21 cellular contexts compared by ENCODE assay signal in the genomic region with DNA sequence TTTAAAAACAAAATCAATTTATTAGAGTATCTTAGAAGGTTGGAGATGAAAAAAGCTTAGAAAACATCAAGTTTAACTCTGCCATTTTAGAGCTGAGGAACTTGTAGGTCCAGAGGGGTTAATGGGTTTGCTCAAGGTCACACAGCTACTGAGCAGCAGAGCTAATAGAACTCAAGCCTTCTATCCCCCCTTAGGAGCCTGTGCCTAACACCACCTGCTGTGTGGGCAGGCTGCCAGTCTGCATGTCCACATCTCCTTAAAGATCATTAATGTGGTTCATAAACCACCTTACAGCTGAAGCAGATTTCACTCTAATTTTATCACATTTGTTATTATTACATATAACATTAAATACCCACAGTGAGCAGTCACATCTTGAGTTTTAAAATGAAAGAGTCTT.
"Had no signal": no experiment of that assay in that cellular context is flagged by ENCODE, and none has a peak within 500 bp of the region (broad histone marks: within the 10 kb centered on the region; RNA-seq: fewer than 3 reads in every experiment).

No MANE protein-coding gene starts in this region.

- H3K79me2 ChIP-seq: hepatocyte had no signal

- H3K9me3 ChIP-seq: gastroesophageal sphincter, left ventricle myocardium inferior, upper lobe of left lung had no signal

- H3K4me3 Mint-ChIP-seq: activated CD4-positive, alpha-beta T cell treated with anti-CD3 and anti-CD28 coated beads, Interleukin-2, amount 10 ng/mL, durations not matched to agents 24 days and 14 days; dendritic cell treated with granulocyte-macrophage colony-stimulating factor and Interleukin-4, amounts not matched to agents 40 ng/mL and 50 ng/mL, for 4 days; effector memory CD8-positive, alpha-beta T cell; memory B cell; nephron; stimulated activated naive CD8-positive, alpha-beta T cell treated with anti-CD3 and anti-CD28 coated beads, Interleukin-15, Interleukin-2, amounts not matched to agents 100 ng/mL and 50 ng/mL, for 24 hours; WTC11 had no signal

- DNase-seq: activated CD4-positive, alpha-beta T cell treated with anti-CD3 and anti-CD28 coated beads, Interleukin-2, amount 10 ng/mL, durations not matched to agents 24 days and 14 days; activated CD8-positive, alpha-beta memory T cell treated with anti-CD3 and anti-CD28 coated beads for 24 hours; activated T-cell treated with anti-CD3 and anti-CD28 coated beads for 4 hours; amniotic stem cell; brain microvascular endothelial cell; effector memory CD8-positive, alpha-beta T cell; kidney; left ventricle myocardium inferior; stimulated activated CD4-positive, alpha-beta T cell treated with anti-CD3 and anti-CD28 coated beads, Interleukin-15, amount 100 ng/mL, for 24 hours; stimulated activated CD4-positive, alpha-beta T cell treated with anti-CD3 and anti-CD28 coated beads, Interleukin-4, amount 100 ng/mL, for 24 hours; upper lobe of left lung had no signal

- H3K36me3 Mint-ChIP-seq: activated naive CD4-positive, alpha-beta T cell treated with anti-CD3 and anti-CD28 coated beads, Interleukin-2, amount 50 U/mL, for 72 hours; memory B cell; WTC11 had no signal

- H2AFZ ChIP-seq: hepatocyte had no signal

- H3K4me3 ChIP-seq: gastroesophageal sphincter, hepatocyte, left ventricle myocardium inferior, upper lobe of left lung had no signal

- H3K9me3 Mint-ChIP-seq: activated CD4-positive, alpha-beta T cell treated with anti-CD3 and anti-CD28 coated beads, Interleukin-2, amount 10 ng/mL, durations not matched to agents 24 days and 14 days; activated naive CD4-positive, alpha-beta T cell treated with anti-CD3 and anti-CD28 coated beads, Interleukin-2, amount 50 U/mL, for 72 hours; activated T-helper 2 cell treated with anti-CD3 and anti-CD28 coated beads, Interferon-gamma antibody, Interleukin-2, Interleukin-4, amounts not matched to agents 10 μg/mL and 5 μg/mL and 100 μg/mL, durations not matched to agents 14 hours and 24 hours and 36 hours; dendritic cell treated with granulocyte-macrophage colony-stimulating factor and Interleukin-4, amounts not matched to agents 40 ng/mL and 50 ng/mL, for 4 days; effector memory CD8-positive, alpha-beta T cell; memory B cell; nephron; stimulated activated naive CD8-positive, alpha-beta T cell treated with anti-CD3 and anti-CD28 coated beads, Interleukin-15, Interleukin-2, amounts not matched to agents 100 ng/mL and 50 ng/mL, for 24 hours; WTC11 had no signal

- H3K4me2 ChIP-seq: hepatocyte had no signal

- H3K27ac ChIP-seq: brain microvascular endothelial cell, epithelial cell of prostate, gastroesophageal sphincter, hepatocyte, left ventricle myocardium inferior, upper lobe of left lung had no signal

- H3K27ac Mint-ChIP-seq: activated CD4-positive, alpha-beta T cell treated with anti-CD3 and anti-CD28 coated beads, Interleukin-2, amount 10 ng/mL, durations not matched to agents 24 days and 14 days; activated naive CD4-positive, alpha-beta T cell treated with anti-CD3 and anti-CD28 coated beads, Interleukin-2, amount 50 U/mL, for 72 hours; activated T-helper 2 cell treated with anti-CD3 and anti-CD28 coated beads, Interferon-gamma antibody, Interleukin-2, Interleukin-4, amounts not matched to agents 10 μg/mL and 5 μg/mL and 100 μg/mL, durations not matched to agents 14 hours and 24 hours and 36 hours; dendritic cell treated with granulocyte-macrophage colony-stimulating factor and Interleukin-4, amounts not matched to agents 40 ng/mL and 50 ng/mL, for 4 days; memory B cell; nephron; stimulated activated naive CD8-positive, alpha-beta T cell treated with anti-CD3 and anti-CD28 coated beads, Interleukin-15, Interleukin-2, amounts not matched to agents 100 ng/mL and 50 ng/mL, for 24 hours; WTC11 had no signal

- H3K27me3 Mint-ChIP-seq: dendritic cell treated with granulocyte-macrophage colony-stimulating factor and Interleukin-4, amounts not matched to agents 40 ng/mL and 50 ng/mL, for 4 days; effector memory CD8-positive, alpha-beta T cell; stimulated activated naive CD8-positive, alpha-beta T cell treated with anti-CD3 and anti-CD28 coated beads, Interleukin-15, Interleukin-2, amounts not matched to agents 100 ng/mL and 50 ng/mL, for 24 hours had no signal

- ATAC-seq: activated naive CD4-positive, alpha-beta T cell treated with anti-CD3 and anti-CD28 coated beads, Interleukin-2, amount 50 U/mL, for 72 hours; gastroesophageal sphincter; WTC11 had no signal

- H3K36me3 ChIP-seq: brain microvascular endothelial cell, gastroesophageal sphincter, left ventricle myocardium inferior, upper lobe of left lung had no signal

- H3K27me3 ChIP-seq: brain microvascular endothelial cell, gastroesophageal sphincter, hepatocyte, upper lobe of left lung had no signal
